In the genomic region with DNA sequence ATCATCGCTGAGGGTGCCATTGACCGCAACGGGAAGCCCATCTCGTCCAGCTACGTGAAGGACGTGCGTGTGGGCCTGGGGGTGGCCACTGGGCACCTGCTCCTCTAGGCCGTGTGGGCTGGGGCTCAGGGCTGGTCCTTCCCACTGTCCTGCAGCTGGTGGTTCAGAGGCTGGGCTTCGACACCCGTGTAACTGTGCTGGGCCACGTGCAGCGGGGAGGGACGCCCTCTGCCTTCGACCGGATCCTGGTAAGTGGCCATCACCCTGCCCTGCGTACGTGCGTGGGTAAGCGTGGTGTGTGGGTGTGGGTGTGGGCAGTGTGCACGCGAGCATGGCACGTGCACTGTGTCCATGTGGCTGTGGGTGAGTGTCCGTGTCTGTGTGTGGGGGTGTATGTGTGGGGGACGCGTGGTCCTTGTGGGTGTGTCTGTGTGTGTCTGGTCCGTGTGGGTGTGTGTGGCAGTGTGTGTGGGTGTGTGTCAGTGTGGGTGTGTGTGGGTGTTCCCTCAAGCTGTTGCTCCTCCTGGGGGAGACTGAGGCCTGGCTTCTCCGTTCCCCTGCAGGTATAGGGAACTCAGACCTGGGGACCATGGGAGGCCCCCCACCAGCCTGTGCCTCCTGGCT, we compare ENCODE assay signal across 2 cellular contexts.
TF ChIP-seq lines count a peak whose summit lies in the region.

No MANE protein-coding gene starts in this region.

TF ChIP-seq in HCT116, 20 proteins besides CTCF, POLR2A, EP300 and RAD21:
- no peak for TF ChIP-seq YY1 (IDR thresholded peaks at IDR 0.05; ENCODE audit: extremely low read depth, insufficient replicate concordance, low read depth, low read length)

TF ChIP-seq in K562, 482 proteins besides CTCF, POLR2A, EP300 and RAD21:
- TF ChIP-seq POLR2G (IDR thresholded peaks at IDR 0.05; ENCODE audit: low read depth, low read length) (peak; percentile 52), POLR3G (IDR thresholded peaks at IDR 0.05; ENCODE audit: extremely low read depth, insufficient read length, insufficient replicate concordance) (no peak), ZFP36 (IDR thresholded peaks at IDR 0.05; ENCODE audit: low read depth, low read length, partially characterized antibody) (no peak), FOXJ2 (tag; IDR thresholded peaks at IDR 0.05) (no peak), ZNF165 (CRISPR knock-in tag; IDR thresholded peaks at IDR 0.05; ENCODE audit: borderline replicate concordance) (no peak), CAMTA2 (CRISPR knock-in tag; conservative IDR thresholded peaks at IDR 0.05) (no peak), RFX5 (IDR thresholded peaks at IDR 0.05; ENCODE audit: low read depth, low read length) (no peak), KLF13 (tag; IDR thresholded peaks at IDR 0.05; ENCODE audit: borderline replicate concordance, low read depth) (no peak), SMARCE1 (IDR thresholded peaks at IDR 0.05) (no peak), EGR1 (conservative IDR thresholded peaks at IDR 0.05) (peak; percentile 94), SMARCC2 (IDR thresholded peaks at IDR 0.05; ENCODE audit: low read depth) (no peak), SUPT5H (IDR thresholded peaks at IDR 0.05) (0 out of 2 replicates have a peak, but pooled peaks have one; percentile 49), HDAC3 (IDR thresholded peaks at IDR 0.05; ENCODE audit: borderline replicate concordance, partially characterized antibody) (no peak)
- TF ChIP-seq, protein P1, sequence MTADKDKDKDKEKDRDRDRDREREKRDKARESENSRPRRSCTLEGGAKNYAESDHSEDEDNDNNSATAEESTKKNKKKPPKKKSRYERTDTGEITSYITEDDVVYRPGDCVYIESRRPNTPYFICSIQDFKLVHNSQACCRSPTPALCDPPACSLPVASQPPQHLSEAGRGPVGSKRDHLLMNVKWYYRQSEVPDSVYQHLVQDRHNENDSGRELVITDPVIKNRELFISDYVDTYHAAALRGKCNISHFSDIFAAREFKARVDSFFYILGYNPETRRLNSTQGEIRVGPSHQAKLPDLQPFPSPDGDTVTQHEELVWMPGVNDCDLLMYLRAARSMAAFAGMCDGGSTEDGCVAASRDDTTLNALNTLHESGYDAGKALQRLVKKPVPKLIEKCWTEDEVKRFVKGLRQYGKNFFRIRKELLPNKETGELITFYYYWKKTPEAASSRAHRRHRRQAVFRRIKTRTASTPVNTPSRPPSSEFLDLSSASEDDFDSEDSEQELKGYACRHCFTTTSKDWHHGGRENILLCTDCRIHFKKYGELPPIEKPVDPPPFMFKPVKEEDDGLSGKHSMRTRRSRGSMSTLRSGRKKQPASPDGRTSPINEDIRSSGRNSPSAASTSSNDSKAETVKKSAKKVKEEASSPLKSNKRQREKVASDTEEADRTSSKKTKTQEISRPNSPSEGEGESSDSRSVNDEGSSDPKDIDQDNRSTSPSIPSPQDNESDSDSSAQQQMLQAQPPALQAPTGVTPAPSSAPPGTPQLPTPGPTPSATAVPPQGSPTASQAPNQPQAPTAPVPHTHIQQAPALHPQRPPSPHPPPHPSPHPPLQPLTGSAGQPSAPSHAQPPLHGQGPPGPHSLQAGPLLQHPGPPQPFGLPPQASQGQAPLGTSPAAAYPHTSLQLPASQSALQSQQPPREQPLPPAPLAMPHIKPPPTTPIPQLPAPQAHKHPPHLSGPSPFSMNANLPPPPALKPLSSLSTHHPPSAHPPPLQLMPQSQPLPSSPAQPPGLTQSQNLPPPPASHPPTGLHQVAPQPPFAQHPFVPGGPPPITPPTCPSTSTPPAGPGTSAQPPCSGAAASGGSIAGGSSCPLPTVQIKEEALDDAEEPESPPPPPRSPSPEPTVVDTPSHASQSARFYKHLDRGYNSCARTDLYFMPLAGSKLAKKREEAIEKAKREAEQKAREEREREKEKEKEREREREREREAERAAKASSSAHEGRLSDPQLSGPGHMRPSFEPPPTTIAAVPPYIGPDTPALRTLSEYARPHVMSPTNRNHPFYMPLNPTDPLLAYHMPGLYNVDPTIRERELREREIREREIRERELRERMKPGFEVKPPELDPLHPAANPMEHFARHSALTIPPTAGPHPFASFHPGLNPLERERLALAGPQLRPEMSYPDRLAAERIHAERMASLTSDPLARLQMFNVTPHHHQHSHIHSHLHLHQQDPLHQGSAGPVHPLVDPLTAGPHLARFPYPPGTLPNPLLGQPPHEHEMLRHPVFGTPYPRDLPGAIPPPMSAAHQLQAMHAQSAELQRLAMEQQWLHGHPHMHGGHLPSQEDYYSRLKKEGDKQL (CRISPR knock-in tag; IDR thresholded peaks at IDR 0.05; ENCODE audit: borderline replicate concordance), result no peak
- TF ChIP-seq, protein P2, sequence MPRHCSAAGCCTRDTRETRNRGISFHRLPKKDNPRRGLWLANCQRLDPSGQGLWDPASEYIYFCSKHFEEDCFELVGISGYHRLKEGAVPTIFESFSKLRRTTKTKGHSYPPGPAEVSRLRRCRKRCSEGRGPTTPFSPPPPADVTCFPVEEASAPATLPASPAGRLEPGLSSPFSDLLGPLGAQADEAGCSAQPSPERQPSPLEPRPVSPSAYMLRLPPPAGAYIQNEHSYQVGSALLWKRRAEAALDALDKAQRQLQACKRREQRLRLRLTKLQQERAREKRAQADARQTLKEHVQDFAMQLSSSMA (CRISPR knock-in tag; IDR thresholded peaks at IDR 0.05), result no peak
- TF ChIP-seq, protein P3, sequence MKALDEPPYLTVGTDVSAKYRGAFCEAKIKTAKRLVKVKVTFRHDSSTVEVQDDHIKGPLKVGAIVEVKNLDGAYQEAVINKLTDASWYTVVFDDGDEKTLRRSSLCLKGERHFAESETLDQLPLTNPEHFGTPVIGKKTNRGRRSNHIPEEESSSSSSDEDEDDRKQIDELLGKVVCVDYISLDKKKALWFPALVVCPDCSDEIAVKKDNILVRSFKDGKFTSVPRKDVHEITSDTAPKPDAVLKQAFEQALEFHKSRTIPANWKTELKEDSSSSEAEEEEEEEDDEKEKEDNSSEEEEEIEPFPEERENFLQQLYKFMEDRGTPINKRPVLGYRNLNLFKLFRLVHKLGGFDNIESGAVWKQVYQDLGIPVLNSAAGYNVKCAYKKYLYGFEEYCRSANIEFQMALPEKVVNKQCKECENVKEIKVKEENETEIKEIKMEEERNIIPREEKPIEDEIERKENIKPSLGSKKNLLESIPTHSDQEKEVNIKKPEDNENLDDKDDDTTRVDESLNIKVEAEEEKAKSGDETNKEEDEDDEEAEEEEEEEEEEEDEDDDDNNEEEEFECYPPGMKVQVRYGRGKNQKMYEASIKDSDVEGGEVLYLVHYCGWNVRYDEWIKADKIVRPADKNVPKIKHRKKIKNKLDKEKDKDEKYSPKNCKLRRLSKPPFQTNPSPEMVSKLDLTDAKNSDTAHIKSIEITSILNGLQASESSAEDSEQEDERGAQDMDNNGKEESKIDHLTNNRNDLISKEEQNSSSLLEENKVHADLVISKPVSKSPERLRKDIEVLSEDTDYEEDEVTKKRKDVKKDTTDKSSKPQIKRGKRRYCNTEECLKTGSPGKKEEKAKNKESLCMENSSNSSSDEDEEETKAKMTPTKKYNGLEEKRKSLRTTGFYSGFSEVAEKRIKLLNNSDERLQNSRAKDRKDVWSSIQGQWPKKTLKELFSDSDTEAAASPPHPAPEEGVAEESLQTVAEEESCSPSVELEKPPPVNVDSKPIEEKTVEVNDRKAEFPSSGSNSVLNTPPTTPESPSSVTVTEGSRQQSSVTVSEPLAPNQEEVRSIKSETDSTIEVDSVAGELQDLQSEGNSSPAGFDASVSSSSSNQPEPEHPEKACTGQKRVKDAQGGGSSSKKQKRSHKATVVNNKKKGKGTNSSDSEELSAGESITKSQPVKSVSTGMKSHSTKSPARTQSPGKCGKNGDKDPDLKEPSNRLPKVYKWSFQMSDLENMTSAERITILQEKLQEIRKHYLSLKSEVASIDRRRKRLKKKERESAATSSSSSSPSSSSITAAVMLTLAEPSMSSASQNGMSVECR (CRISPR knock-in tag; IDR thresholded peaks at IDR 0.05), result no peak
